In the genomic region with DNA sequence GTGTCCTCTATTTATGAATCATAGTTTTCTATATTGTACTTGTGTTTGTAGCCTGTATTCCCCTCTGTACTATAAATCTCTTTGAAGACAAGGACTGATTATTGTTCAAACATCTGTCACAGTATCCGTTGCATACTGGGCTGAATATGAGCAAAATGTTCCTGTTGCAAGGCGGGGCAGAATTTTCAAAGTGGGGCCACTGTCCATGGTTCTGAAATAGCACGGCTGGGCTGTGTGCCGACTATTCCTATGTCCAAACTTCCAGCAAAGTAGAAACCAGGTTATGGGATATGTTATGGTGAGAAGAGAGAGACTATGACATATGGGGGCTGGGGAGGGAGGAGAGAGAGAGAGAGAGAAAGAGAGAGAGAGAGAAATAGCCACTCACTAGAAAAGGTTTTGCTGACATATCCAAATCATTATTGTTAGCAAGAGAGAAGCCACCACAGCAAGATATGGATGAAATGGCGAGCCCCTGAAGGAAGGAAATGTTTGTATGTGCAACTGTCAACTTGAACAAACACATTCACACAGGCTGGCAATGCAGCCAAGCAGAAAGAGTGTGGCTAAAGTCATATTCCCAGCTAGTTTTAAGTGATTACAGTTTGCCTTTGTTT, we compare ENCODE assay signal across 9 cellular contexts.
DNase-seq lines count a peak whose midpoint lies in the region; ATAC-seq and TF ChIP-seq lines count a peak whose summit lies in the region.
"Had no signal": no experiment of that assay in that cellular context is flagged by ENCODE, and none has a peak within 500 bp of the region (broad histone marks: within the 10 kb centered on the region; RNA-seq: fewer than 3 reads in every experiment).

No MANE protein-coding gene starts in this region.

- no peak for ATAC-seq in stimulated activated naive CD8-positive, alpha-beta T cell treated with anti-CD3 and anti-CD28 coated beads, Interleukin-15, Interleukin-2, amounts not matched to agents 100 U/mL and 50 U/mL, for 24 hours

- H3K4me3 Mint-ChIP-seq in activated naive CD4-positive, alpha-beta T cell treated with anti-CD3 and anti-CD28 coated beads, Interleukin-2, amount 10 ng/mL, durations not matched to agents 7 days and 5 days, result no peak overlapping the region
- H3K4me3 Mint-ChIP-seq: CD14-positive monocyte had no signal

- DNase-seq in activated naive CD4-positive, alpha-beta T cell treated with anti-CD3 and anti-CD28 coated beads, Interleukin-2, amount 10 ng/mL, durations not matched to agents 7 days and 5 days, result peak; percentile 55
- no peak for DNase-seq in activated naive CD4-positive, alpha-beta T cell treated with anti-CD3 and anti-CD28 coated beads, Interleukin-2, amount 50 U/mL, for 16 hours
- peak; percentile 22 for DNase-seq in OCI-M1 (lab: John Stamatoyannopoulos, UW)
- peak; percentile 33 to 42 for DNase-seq in erythroblast (lab: John Stamatoyannopoulos, UW)
- peak; percentile 10 for DNase-seq in stimulated activated naive CD8-positive, alpha-beta T cell treated with anti-CD3 and anti-CD28 coated beads, Interleukin-15, Interleukin-2, amounts not matched to agents 100 U/mL and 50 U/mL, for 24 hours
- DNase-seq in activated CD4-positive, CD25-positive, alpha-beta regulatory T cell treated with anti-CD3 and anti-CD28 coated beads, Interleukin-2, amount 50 U/mL, for 72 hours, result no peak
- DNase-seq in cerebellar nuclear complex (lab: John Stamatoyannopoulos, UW), result no peak
- DNase-seq in NCI-H82 treated with DMSO at 0.1 percent for 48 hours (lab: John Stamatoyannopoulos, UW; ENCODE audit: unreplicated experiment), result no peak

- no peaks in the 10 kb centered on the region for H3K4me1 Mint-ChIP-seq in activated naive CD4-positive, alpha-beta T cell treated with anti-CD3 and anti-CD28 coated beads, Interleukin-2, amount 10 ng/mL, durations not matched to agents 7 days and 5 days
- H3K4me1 Mint-ChIP-seq: CD14-positive monocyte had no signal

- no peak for TF ChIP-seq POLR2A in erythroblast (IDR thresholded peaks at IDR 0.05; ENCODE audit: low read length)

- H3K36me3 Mint-ChIP-seq in activated naive CD4-positive, alpha-beta T cell treated with anti-CD3 and anti-CD28 coated beads, Interleukin-2, amount 10 ng/mL, durations not matched to agents 7 days and 5 days, result no peaks in the 10 kb centered on the region
- H3K36me3 Mint-ChIP-seq: CD14-positive monocyte had no signal

- H3K9me3 Mint-ChIP-seq in activated naive CD4-positive, alpha-beta T cell treated with anti-CD3 and anti-CD28 coated beads, Interleukin-2, amount 10 ng/mL, durations not matched to agents 7 days and 5 days, result no peaks in the 10 kb centered on the region
- H3K9me3 Mint-ChIP-seq: CD14-positive monocyte had no signal

- H3K27me3 Mint-ChIP-seq in activated naive CD4-positive, alpha-beta T cell treated with anti-CD3 and anti-CD28 coated beads, Interleukin-2, amount 10 ng/mL, durations not matched to agents 7 days and 5 days, result peaks cover 3% of the 10 kb centered on the region

- CTCF ChIA-PET in activated naive CD4-positive, alpha-beta T cell treated with anti-CD3 and anti-CD28 coated beads, Interleukin-2, amount 10 ng/mL, durations not matched to agents 7 days and 5 days (lab: Charles Lee), result no interaction called here

- H3K27ac Mint-ChIP-seq in activated naive CD4-positive, alpha-beta T cell treated with anti-CD3 and anti-CD28 coated beads, Interleukin-2, amount 10 ng/mL, durations not matched to agents 7 days and 5 days, result no peak overlapping the region
- H3K27ac Mint-ChIP-seq: CD14-positive monocyte had no signal

Comparison
In these comparisons a context has a peak if more than half of its experiments do, and no peak if none do; other contexts are left out.
1. DNase-seq: peak in activated naive CD4-positive, alpha-beta T cell treated with anti-CD3 and anti-CD28 coated beads, Interleukin-2, amount 10 ng/mL, durations not matched to agents 7 days and 5 days (single experiment), OCI-M1 (single experiment), erythroblast (2 of 2) and stimulated activated naive CD8-positive, alpha-beta T cell treated with anti-CD3 and anti-CD28 coated beads, Interleukin-15, Interleukin-2, amounts not matched to agents 100 U/mL and 50 U/mL, for 24 hours (single experiment); none in activated naive CD4-positive, alpha-beta T cell treated with anti-CD3 and anti-CD28 coated beads, Interleukin-2, amount 50 U/mL, for 16 hours (single experiment), activated CD4-positive, CD25-positive, alpha-beta regulatory T cell treated with anti-CD3 and anti-CD28 coated beads, Interleukin-2, amount 50 U/mL, for 72 hours (single experiment), cerebellar nuclear complex (0 of 2) and NCI-H82 treated with DMSO at 0.1 percent for 48 hours (single experiment).